In genomic region chr16:83717308-83717707, GRCh38 we compare ENCODE assay signal across 1 cellular context.
TF ChIP-seq lines count a peak whose summit lies in the region.

No MANE protein-coding gene starts in this region.

TF ChIP-seq in SK-N-SH, 30 proteins besides CTCF, POLR2A, EP300 and RAD21 (continued from another document):
- TF ChIP-seq, protein P1, sequence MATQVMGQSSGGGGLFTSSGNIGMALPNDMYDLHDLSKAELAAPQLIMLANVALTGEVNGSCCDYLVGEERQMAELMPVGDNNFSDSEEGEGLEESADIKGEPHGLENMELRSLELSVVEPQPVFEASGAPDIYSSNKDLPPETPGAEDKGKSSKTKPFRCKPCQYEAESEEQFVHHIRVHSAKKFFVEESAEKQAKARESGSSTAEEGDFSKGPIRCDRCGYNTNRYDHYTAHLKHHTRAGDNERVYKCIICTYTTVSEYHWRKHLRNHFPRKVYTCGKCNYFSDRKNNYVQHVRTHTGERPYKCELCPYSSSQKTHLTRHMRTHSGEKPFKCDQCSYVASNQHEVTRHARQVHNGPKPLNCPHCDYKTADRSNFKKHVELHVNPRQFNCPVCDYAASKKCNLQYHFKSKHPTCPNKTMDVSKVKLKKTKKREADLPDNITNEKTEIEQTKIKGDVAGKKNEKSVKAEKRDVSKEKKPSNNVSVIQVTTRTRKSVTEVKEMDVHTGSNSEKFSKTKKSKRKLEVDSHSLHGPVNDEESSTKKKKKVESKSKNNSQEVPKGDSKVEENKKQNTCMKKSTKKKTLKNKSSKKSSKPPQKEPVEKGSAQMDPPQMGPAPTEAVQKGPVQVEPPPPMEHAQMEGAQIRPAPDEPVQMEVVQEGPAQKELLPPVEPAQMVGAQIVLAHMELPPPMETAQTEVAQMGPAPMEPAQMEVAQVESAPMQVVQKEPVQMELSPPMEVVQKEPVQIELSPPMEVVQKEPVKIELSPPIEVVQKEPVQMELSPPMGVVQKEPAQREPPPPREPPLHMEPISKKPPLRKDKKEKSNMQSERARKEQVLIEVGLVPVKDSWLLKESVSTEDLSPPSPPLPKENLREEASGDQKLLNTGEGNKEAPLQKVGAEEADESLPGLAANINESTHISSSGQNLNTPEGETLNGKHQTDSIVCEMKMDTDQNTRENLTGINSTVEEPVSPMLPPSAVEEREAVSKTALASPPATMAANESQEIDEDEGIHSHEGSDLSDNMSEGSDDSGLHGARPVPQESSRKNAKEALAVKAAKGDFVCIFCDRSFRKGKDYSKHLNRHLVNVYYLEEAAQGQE (IDR thresholded peaks at IDR 0.05; ENCODE audit: low read depth, low read length) = no peak
TF ChIP-seq in SK-N-SH: peak in this region for 0.
